ENCODE assay signal across 11 cellular contexts in genomic region chr17:1001640-1002411, GRCh38. TPM values are rescaled to one million over a fixed set of nuclear protein-coding genes. Genes with fewer than 3 reads are reported as not detected.
DNase-seq lines count a peak whose midpoint lies in the region; ATAC-seq, FAIRE-seq and TF ChIP-seq lines count a peak whose summit lies in the region.
"Had no signal": no experiment of that assay in that cellular context is flagged by ENCODE, and none has a peak within 500 bp of the region (broad histone marks: within the 10 kb centered on the region; RNA-seq: fewer than 3 reads in every experiment).

No MANE protein-coding gene starts in this region.

- no peak overlapping the region for H2AFZ ChIP-seq in HepG2 (ENCODE audit: low read length)

- ATAC-seq in HepG2 (no peak), right lobe of liver (no peak), memory B cell (ENCODE audit: low read depth) (no peak), HG03378 (IDR thresholded peaks at IDR 0.05; ENCODE audit: unreplicated experiment) (no peak)
- ATAC-seq: CD8-positive, alpha-beta T cell had no signal

- H3K27ac ChIP-seq in HepG2 (ENCODE audit: extremely low read length, insufficient read depth, low read length) (no peak overlapping the region), right lobe of liver (peak overlapping the region in 1 of 3 donors; percentile 48), coronary artery (peak overlapping the region; percentile 59 to 92), uterus (peak overlapping the region; percentile 13 to 53)

- no TSS peak for BruUV-seq in HepG2 (replicated peaks; lab: Mats Ljungman, UMichigan)

- H3K36me3 ChIP-seq in HepG2 (replicated peaks in 1 of 2; ENCODE audit: control insufficient read depth in 1 of 2, insufficient read depth in 2 of 2, low read length in 2 of 2) (peaks cover 7 to 26% of the 10 kb centered on the region in 2 experiments), right lobe of liver (peaks cover 0 to 17% (median 8%) of the 10 kb centered on the region in 4 donors), uterus (no peaks in the 10 kb centered on the region)

- intact Hi-C loops in HepG2 (cut with micrococcal nuclease; ENCODE audit: unreplicated experiment) (no loop called here), right lobe of liver (cut with DNase I) (no loop called here), uterus (cut with DNase I; ENCODE audit: low total_unique reads) (no loop called here)

- TF ChIP-seq CTCF in HepG2 (CRISPR knock-in tag; IDR thresholded peaks at IDR 0.05) = no peak
- no peak for TF ChIP-seq CTCF in right lobe of liver (IDR thresholded peaks at IDR 0.05)
- TF ChIP-seq CTCF in coronary artery (IDR thresholded peaks at IDR 0.05) = no peak
- no peak for TF ChIP-seq CTCF in uterus (IDR thresholded peaks at IDR 0.05)

- TF ChIP-seq EP300 in HepG2 (IDR thresholded peaks at IDR 0.05; ENCODE audit: low read depth in 2 of 2, low read length in 2 of 2) (no peak), HepG2 (CRISPR knock-in tag; IDR thresholded peaks at IDR 0.05; ENCODE audit: borderline replicate concordance) (no peak)

- H4K20me1 ChIP-seq in HepG2 (ENCODE audit: insufficient read depth, low read length) = peaks cover 4% of the 10 kb centered on the region; the same call in 1 of the 2 replicates

- H3K4me3 ChIP-seq in HepG2 (replicated peaks in 1 of 3; ENCODE audit: insufficient read depth in 1 of 3, low read depth in 2 of 3, low read length in 3 of 3) = no peak overlapping the region
- H3K4me3 ChIP-seq in right lobe of liver = no peak overlapping the region
- H3K4me3 ChIP-seq in coronary artery = peak overlapping the region; percentile 8
- no peak overlapping the region for H3K4me3 ChIP-seq in uterus

- no peaks in the 10 kb centered on the region for H3K27me3 ChIP-seq in HepG2 (ENCODE audit: control insufficient read depth in 1 of 2, insufficient read depth in 2 of 2, low read length in 2 of 2)
- no peaks in the 10 kb centered on the region for H3K27me3 ChIP-seq in right lobe of liver
- H3K27me3 ChIP-seq in uterus = no peaks in the 10 kb centered on the region

- H3K4me1 ChIP-seq in HepG2 (ENCODE audit: insufficient read depth, low read length) (peaks cover 43% of the 10 kb centered on the region), right lobe of liver (peaks cover 0 to 42% (median 18%) of the 10 kb centered on the region in 4 donors), uterus (peaks cover 7 to 21% of the 10 kb centered on the region in 2 donors)

- no peak for FAIRE-seq in HepG2 (lab: Jason Lieb, UNC)

- H3K4me3 Mint-ChIP-seq in memory B cell = no peak overlapping the region
- H3K4me3 Mint-ChIP-seq: activated naive CD4-positive, alpha-beta T cell treated with anti-CD3 and anti-CD28 coated beads, Interleukin-2, amount 50 U/mL, for 24 hours; CD8-positive, alpha-beta T cell had no signal

- peaks cover 22% of the 10 kb centered on the region for H3K79me2 ChIP-seq in HepG2 (ENCODE audit: insufficient read depth, low read length)

- peaks cover 23% of the 10 kb centered on the region for H3K36me3 Mint-ChIP-seq in memory B cell

- H3K9me3 ChIP-seq in HepG2 (ENCODE audit: low read length) (no peaks in the 10 kb centered on the region), right lobe of liver (no peaks in the 10 kb centered on the region), uterus (no peaks in the 10 kb centered on the region)

- TF ChIP-seq POLR2A in HepG2 (IDR thresholded peaks at IDR 0.05; ENCODE audit: insufficient read depth in 1 of 2, low read depth in 2 of 2, low read length in 2 of 2) = no peak
- no peak for TF ChIP-seq POLR2A in right lobe of liver (IDR thresholded peaks at IDR 0.05)
- TF ChIP-seq POLR2A in uterus (IDR thresholded peaks at IDR 0.05) = no peak

- peak overlapping the region; percentile 4 for H3K27ac Mint-ChIP-seq in memory B cell
- H3K27ac Mint-ChIP-seq: activated naive CD4-positive, alpha-beta T cell treated with anti-CD3 and anti-CD28 coated beads, Interleukin-2, amount 50 U/mL, for 24 hours; CD8-positive, alpha-beta T cell had no signal

- H3K4me1 Mint-ChIP-seq in memory B cell = peaks cover 9% of the 10 kb centered on the region

- POLR2A ChIA-PET in HepG2 (lab: Yijun Ruan, JAX) = interaction anchor here (1.5 kb wide), 1 partner anchor 21 kb away, joined by 5 read pairs; no protein-coding TSS in a partner anchor

- in situ Hi-C loops in HepG2 (cut with HindIII; ENCODE audit: extremely low pct_ligation_motif_present, low pct_unique_long_range_greater_than_20kb) = no loop called here

- WGBS in HepG2 (ENCODE audit: low lambda C conversion rate) = 91% methylated on average over 16 of the region's 18 CpGs
- 48% methylated on average over 7 of the region's 18 CpGs for WGBS in right lobe of liver (ENCODE audit: insufficient coverage, low coverage, low lambda C conversion rate, missing lambda C conversion rate)

- no peak overlapping the region for H3K4me2 ChIP-seq in HepG2 (ENCODE audit: low read depth, low read length)

- no peaks in the 10 kb centered on the region for H3K9me3 Mint-ChIP-seq in memory B cell
- H3K9me3 Mint-ChIP-seq: activated naive CD4-positive, alpha-beta T cell treated with anti-CD3 and anti-CD28 coated beads, Interleukin-2, amount 50 U/mL, for 24 hours; CD8-positive, alpha-beta T cell had no signal

- no peak for DNase-seq in HepG2 (ENCODE audit: low spot score)
- no peak for DNase-seq in right lobe of liver
- DNase-seq in coronary artery (ENCODE audit: low spot score) = peak; percentile 86
- DNase-seq in memory B cell (ENCODE audit: low spot score in 2 of 2) = no peak
- no peak for DNase-seq in uterus
- DNase-seq in UCSD-AML1 (lab: John Stamatoyannopoulos, UW; ENCODE audit: unreplicated experiment) = no peak
- DNase-seq in cerebellar cortex (ENCODE audit: low spot score) = no peak
- DNase-seq: CD8-positive, alpha-beta T cell; stimulated activated CD4-positive, alpha-beta T cell treated with anti-CD3 and anti-CD28 coated beads, Interleukin-1b, Interleukin-23, amount 100 ng/mL, for 48 hours had no signal

- no peaks in the 10 kb centered on the region for H3K27me3 Mint-ChIP-seq in memory B cell
- H3K27me3 Mint-ChIP-seq: activated naive CD4-positive, alpha-beta T cell treated with anti-CD3 and anti-CD28 coated beads, Interleukin-2, amount 50 U/mL, for 24 hours had no signal

- CTCF ChIA-PET in HepG2 (lab: Yijun Ruan, JAX; ENCODE audit: low intra/inter-chr PET ratio, low total read pairs) = no interaction called here

- no peak for TF ChIP-seq RAD21 in HepG2 (CRISPR knock-in tag; IDR thresholded peaks at IDR 0.05)

- H3K9ac ChIP-seq in HepG2 (ENCODE audit: insufficient read depth, low read depth, low read length) = no peak overlapping the region

RNA-seq across cellular contexts. Expression of gene TIMM22, which starts 4.9 kb away (rescaled TPM):
- total RNA-seq in HepG2 (2016; rRNA removed; fragmentation: Illumina TruSeq; extraction: Trizol) = 15.5 and 16.3 TPM in 2 replicates
- 4.9 and 5.4 TPM in 2 replicates for total RNA-seq in HepG2 (2016; cell fraction: cytosol; rRNA removed; fragmentation: Illumina TruSeq; extraction: Trizol; ENCODE audit: low read depth)
- 15.6 and 15.9 TPM in 2 replicates for total RNA-seq in HepG2 (2016; cell fraction: insoluble cytoplasmic fraction; rRNA removed; fragmentation: Illumina TruSeq; extraction: Trizol)
- 11.2 and 11.4 TPM in 2 replicates for total RNA-seq in HepG2 (2016; cell fraction: membrane; rRNA removed; fragmentation: Illumina TruSeq; extraction: Trizol)
- total RNA-seq in HepG2 (2016; cell fraction: nucleus; rRNA removed; fragmentation: Illumina TruSeq; extraction: Trizol) = 10.4 and 11.1 TPM in 2 replicates
- 5.9 and 6.2 TPM in 2 replicates for polyA plus RNA-seq in HepG2 (2011; rRNA removed)
- polyA plus RNA-seq in HepG2 (2011; cell fraction: cytosol; rRNA removed) = 7.1 and 7.6 TPM in 2 replicates
- 6.4 and 7.1 TPM in 2 replicates for polyA plus RNA-seq in HepG2 (2011; cell fraction: nucleus; rRNA removed)
- polyA plus RNA-seq in HepG2 (2012) = 6.3 and 7.0 TPM in 2 replicates
- 4.7 and 4.8 TPM in 2 replicates for polyA plus RNA-seq in HepG2 (2016; cell fraction: cytosol; fragmentation: Illumina TruSeq; extraction: Trizol; ENCODE audit: low read depth)
- 15.5 and 17.0 TPM in 2 replicates for polyA plus RNA-seq in HepG2 (2016; cell fraction: insoluble cytoplasmic fraction; fragmentation: Illumina TruSeq; extraction: Trizol; ENCODE audit: low read depth)
- polyA plus RNA-seq in HepG2 (2016; cell fraction: membrane; fragmentation: Illumina TruSeq; extraction: Trizol; ENCODE audit: low read depth) = 8.7 and 9.5 TPM in 2 replicates
- 13.9 and 14.1 TPM in 2 replicates for polyA plus RNA-seq in HepG2 (2016; cell fraction: nucleus; fragmentation: Illumina TruSeq; extraction: Trizol; ENCODE audit: insufficient read depth, low read depth)
- polyA minus RNA-seq in HepG2 (2011; rRNA and poly(A)+ RNA removed; ENCODE audit: low replicate concordance) = 13.7 and 22.2 TPM in 2 replicates
- polyA minus RNA-seq in HepG2 (2011; cell fraction: cytosol; rRNA and poly(A)+ RNA removed) = 4.3 and 4.9 TPM in 2 replicates
- 19.9 and 20.0 TPM in 2 replicates for polyA minus RNA-seq in HepG2 (2011; cell fraction: nucleus; rRNA and poly(A)+ RNA removed)
- total RNA-seq in right lobe of liver = 1 to 10 TPM; 3.9 to 6.5 (median 4.1) TPM
- total RNA-seq in uterus = 10 to 100 TPM in 2 of 4 donors, 1 to 10 TPM in 2; 5.1 to 17.1 (median 10.8) TPM

RNA-seq across cellular contexts. Expression of gene NXN, which starts 22.2 kb away (rescaled TPM):
- total RNA-seq in HepG2 (2016; rRNA removed; fragmentation: Illumina TruSeq; extraction: Trizol) (21.3 and 22.2 TPM in 2 replicates), right lobe of liver (1 to 10 TPM; 2.7 to 9.5 (median 8.0) TPM), uterus (10 to 100 TPM in 3 of 4 donors, 1 to 10 TPM in 1; 6.5 to 99.0 (median 49.9) TPM)
- total RNA-seq in HepG2 (2016; cell fraction: cytosol; rRNA removed; fragmentation: Illumina TruSeq; extraction: Trizol; ENCODE audit: low read depth) = 13.3 and 13.9 TPM in 2 replicates
- total RNA-seq in HepG2 (2016; cell fraction: insoluble cytoplasmic fraction; rRNA removed; fragmentation: Illumina TruSeq; extraction: Trizol) = 16.8 and 27.5 TPM in 2 replicates
- total RNA-seq in HepG2 (2016; cell fraction: membrane; rRNA removed; fragmentation: Illumina TruSeq; extraction: Trizol) = 21.1 and 21.3 TPM in 2 replicates
- 15.4 and 15.6 TPM in 2 replicates for total RNA-seq in HepG2 (2016; cell fraction: nucleus; rRNA removed; fragmentation: Illumina TruSeq; extraction: Trizol)
- 22.3 and 24.3 TPM in 2 replicates for polyA plus RNA-seq in HepG2 (2011; rRNA removed)
- polyA plus RNA-seq in HepG2 (2011; cell fraction: cytosol; rRNA removed) = 21.0 and 28.9 TPM in 2 replicates
- polyA plus RNA-seq in HepG2 (2011; cell fraction: nucleus; rRNA removed) = 17.8 and 20.8 TPM in 2 replicates
- polyA plus RNA-seq in HepG2 (2012) = 14.8 and 16.8 TPM in 2 replicates
- polyA plus RNA-seq in HepG2 (2016; cell fraction: cytosol; fragmentation: Illumina TruSeq; extraction: Trizol; ENCODE audit: low read depth) = 11.0 and 11.8 TPM in 2 replicates
- 23.0 and 33.6 TPM in 2 replicates for polyA plus RNA-seq in HepG2 (2016; cell fraction: insoluble cytoplasmic fraction; fragmentation: Illumina TruSeq; extraction: Trizol; ENCODE audit: low read depth)
- 21.3 and 21.9 TPM in 2 replicates for polyA plus RNA-seq in HepG2 (2016; cell fraction: membrane; fragmentation: Illumina TruSeq; extraction: Trizol; ENCODE audit: low read depth)
- polyA plus RNA-seq in HepG2 (2016; cell fraction: nucleus; fragmentation: Illumina TruSeq; extraction: Trizol; ENCODE audit: insufficient read depth, low read depth) = 24.4 and 29.9 TPM in 2 replicates
- polyA minus RNA-seq in HepG2 (2011; rRNA and poly(A)+ RNA removed; ENCODE audit: low replicate concordance) = 9.8 and 67.1 TPM in 2 replicates
- polyA minus RNA-seq in HepG2 (2011; cell fraction: cytosol; rRNA and poly(A)+ RNA removed) = 23.8 and 25.1 TPM in 2 replicates
- polyA minus RNA-seq in HepG2 (2011; cell fraction: nucleus; rRNA and poly(A)+ RNA removed) = 16.8 and 18.4 TPM in 2 replicates
